ENCODE assay signal across 31 cellular contexts in genomic region chr7:132123763-132124162, GRCh38.
"Had no signal": no experiment of that assay in that cellular context is flagged by ENCODE, and none has a peak within 500 bp of the region (broad histone marks: within the 10 kb centered on the region; RNA-seq: fewer than 3 reads in every experiment).

No MANE protein-coding gene starts in this region.

- H3K4me1 ChIP-seq: adrenal gland, gastrocnemius medialis, right atrium auricular region, testis had no signal

- H3K9me3 Mint-ChIP-seq: activated CD4-positive, alpha-beta memory T cell treated with anti-CD3 and anti-CD28 coated beads for 36 hours; activated CD4-positive, alpha-beta T cell treated with anti-CD3 and anti-CD28 coated beads, Interleukin-2, amount 10 ng/mL, durations not matched to agents 24 days and 14 days; activated naive CD4-positive, alpha-beta T cell treated with anti-CD3 and anti-CD28 coated beads for 36 hours; activated naive CD8-positive, alpha-beta T cell treated with anti-CD3 and anti-CD28 coated beads for 36 hours; activated T-helper 1 cell treated with anti-CD3 and anti-CD28 coated beads, Interleukin-12 subunit alpha, Interleukin-12 subunit beta, Interleukin-2, Interleukin-4 antibody, amounts not matched to agents 30 ng/mL and 10 ng/mL and 1 ng/mL, durations not matched to agents 14 hours and 24 hours and 36 hours; immature natural killer cell; naive thymus-derived CD8-positive, alpha-beta T cell had no signal

- H3K36me3 Mint-ChIP-seq: activated CD4-positive, alpha-beta memory T cell treated with anti-CD3 and anti-CD28 coated beads for 36 hours; activated naive CD8-positive, alpha-beta T cell treated with anti-CD3 and anti-CD28 coated beads for 36 hours; naive thymus-derived CD8-positive, alpha-beta T cell had no signal

- H3K4me3 ChIP-seq: adrenal gland, body of pancreas, cardiac muscle cell, coronary artery, dorsolateral prefrontal cortex, gastrocnemius medialis, right atrium auricular region, testis had no signal

- DNase-seq: activated CD4-positive, alpha-beta memory T cell treated with anti-CD3 and anti-CD28 coated beads for 36 hours; activated CD4-positive, alpha-beta T cell treated with anti-CD3 and anti-CD28 coated beads, Interleukin-2, amount 10 ng/mL, durations not matched to agents 24 days and 14 days; activated CD4-positive, CD25-positive, alpha-beta regulatory T cell treated with anti-CD3 and anti-CD28 coated beads, Interleukin-2, amount 50 U/mL, for 72 hours; activated CD8-positive, alpha-beta memory T cell treated with anti-CD3 and anti-CD28 coated beads, Interleukin-2, amount 50 U/mL, for 4 hours; activated effector memory CD4-positive, alpha-beta T cell treated with anti-CD3 and anti-CD28 coated beads, Interleukin-2, amount 50 U/mL, for 16 hours; activated naive CD4-positive, alpha-beta T cell treated with anti-CD3 and anti-CD28 coated beads for 36 hours; activated naive CD8-positive, alpha-beta T cell treated with anti-CD3 and anti-CD28 coated beads for 36 hours; activated T-cell treated with anti-CD3 and anti-CD28 coated beads, Interleukin-2, amount 50 U/mL, for 1 hour; adrenal gland; aorta; body of pancreas; dorsolateral prefrontal cortex; effector memory CD4-positive, alpha-beta T cell; gastrocnemius medialis; glutamatergic neuron; immature natural killer cell; kidney; left colon; midbrain; naive thymus-derived CD8-positive, alpha-beta T cell; stimulated activated CD4-positive, alpha-beta T cell treated with anti-CD3 and anti-CD28 coated beads, Interleukin-12 subunit alpha, Interleukin-12 subunit beta, amount 100 ng/mL, for 4 hours; stimulated activated CD4-positive, alpha-beta T cell treated with anti-CD3 and anti-CD28 coated beads, Interleukin-4, amount 100 ng/mL, for 1 hour; stimulated activated naive CD8-positive, alpha-beta T cell treated with anti-CD3 and anti-CD28 coated beads, Interleukin-15, Interleukin-2, amounts not matched to agents 100 U/mL and 50 U/mL, for 24 hours; T-helper 9 cell; testis; trophoblast cell; WERI-Rb-1 had no signal

- H3K27me3 Mint-ChIP-seq: activated CD4-positive, alpha-beta memory T cell treated with anti-CD3 and anti-CD28 coated beads for 36 hours had no signal

- H3K4me1 Mint-ChIP-seq: activated CD4-positive, alpha-beta T cell treated with anti-CD3 and anti-CD28 coated beads, Interleukin-2, amount 10 ng/mL, durations not matched to agents 24 days and 14 days; activated naive CD8-positive, alpha-beta T cell treated with anti-CD3 and anti-CD28 coated beads for 36 hours; immature natural killer cell had no signal

- H3K9me3 ChIP-seq: adrenal gland, body of pancreas, gastrocnemius medialis, right atrium auricular region, testis had no signal

- H3K27me3 ChIP-seq: adrenal gland, body of pancreas, cardiac muscle cell, dorsolateral prefrontal cortex, gastrocnemius medialis, right atrium auricular region, testis had no signal

- H3K36me3 ChIP-seq: adrenal gland, cardiac muscle cell, gastrocnemius medialis, right atrium auricular region, WERI-Rb-1 had no signal

- H3K27ac Mint-ChIP-seq: activated CD4-positive, alpha-beta memory T cell treated with anti-CD3 and anti-CD28 coated beads for 36 hours; activated CD4-positive, alpha-beta T cell treated with anti-CD3 and anti-CD28 coated beads, Interleukin-2, amount 10 ng/mL, durations not matched to agents 24 days and 14 days; activated naive CD4-positive, alpha-beta T cell treated with anti-CD3 and anti-CD28 coated beads for 36 hours; activated naive CD8-positive, alpha-beta T cell treated with anti-CD3 and anti-CD28 coated beads for 36 hours; activated T-helper 1 cell treated with anti-CD3 and anti-CD28 coated beads, Interleukin-12 subunit alpha, Interleukin-12 subunit beta, Interleukin-2, Interleukin-4 antibody, amounts not matched to agents 30 ng/mL and 10 ng/mL and 1 ng/mL, durations not matched to agents 14 hours and 24 hours and 36 hours; immature natural killer cell; naive thymus-derived CD8-positive, alpha-beta T cell had no signal

- H3K4me3 Mint-ChIP-seq: activated CD4-positive, alpha-beta memory T cell treated with anti-CD3 and anti-CD28 coated beads for 36 hours; activated CD4-positive, alpha-beta T cell treated with anti-CD3 and anti-CD28 coated beads, Interleukin-2, amount 10 ng/mL, durations not matched to agents 24 days and 14 days; activated naive CD4-positive, alpha-beta T cell treated with anti-CD3 and anti-CD28 coated beads for 36 hours; activated naive CD8-positive, alpha-beta T cell treated with anti-CD3 and anti-CD28 coated beads for 36 hours; activated T-helper 1 cell treated with anti-CD3 and anti-CD28 coated beads, Interleukin-12 subunit alpha, Interleukin-12 subunit beta, Interleukin-2, Interleukin-4 antibody, amounts not matched to agents 30 ng/mL and 10 ng/mL and 1 ng/mL, durations not matched to agents 14 hours and 24 hours and 36 hours; immature natural killer cell; naive thymus-derived CD8-positive, alpha-beta T cell had no signal

- H3K27ac ChIP-seq: adrenal gland, body of pancreas, cardiac muscle cell, coronary artery, gastrocnemius medialis, right atrium auricular region, testis, WERI-Rb-1 had no signal
